Comparison of ENCODE assay signal across 10 cellular contexts in the genomic region with DNA sequence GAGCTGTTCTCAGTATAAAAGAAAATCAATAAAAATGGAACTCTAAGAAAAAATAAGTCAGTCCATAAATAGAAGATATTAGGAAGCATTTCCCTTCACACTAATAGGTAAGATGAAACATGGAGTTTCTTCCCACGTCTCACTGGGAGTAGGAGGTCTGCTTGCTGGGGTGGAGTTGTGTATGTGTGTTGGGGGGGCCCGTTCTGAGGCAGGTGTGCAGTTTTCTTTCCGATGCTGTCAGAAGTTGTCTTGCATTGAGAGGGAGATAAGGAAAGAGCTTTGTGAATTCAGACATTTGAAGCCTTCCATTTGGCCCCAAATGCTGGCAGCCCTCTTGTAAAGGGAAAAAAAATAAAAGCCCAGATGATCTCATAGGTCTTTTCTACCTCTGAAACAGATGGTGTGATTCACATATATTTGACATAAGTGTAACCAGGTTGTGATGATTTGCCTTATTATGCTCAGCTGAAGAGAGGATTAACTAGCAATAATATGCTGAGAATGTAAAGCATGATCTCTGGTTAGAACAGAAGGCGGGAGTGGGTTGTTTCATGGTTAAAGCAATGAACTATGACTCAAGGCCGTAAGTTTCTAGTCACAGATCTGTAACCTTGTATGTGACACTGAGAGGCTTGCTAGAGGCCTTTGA. TPM values are rescaled to one million over a fixed set of nuclear protein-coding genes. Genes with fewer than 3 reads are reported as not detected.
DNase-seq lines count a peak whose midpoint lies in the region; ATAC-seq and TF ChIP-seq lines count a peak whose summit lies in the region.
"Had no signal": no experiment of that assay in that cellular context is flagged by ENCODE, and none has a peak within 500 bp of the region (broad histone marks: within the 10 kb centered on the region; RNA-seq: fewer than 3 reads in every experiment).

No MANE protein-coding gene starts in this region.

- no peaks in the 10 kb centered on the region for H3K9me2 ChIP-seq in OCI-LY7 (ENCODE audit: insufficient read depth, low read length)

- TF ChIP-seq CTCF in CD4-positive, alpha-beta T cell (IDR thresholded peaks at IDR 0.05) = no peak
- no peak for TF ChIP-seq CTCF in OCI-LY7 (conservative IDR thresholded peaks at IDR 0.05; ENCODE audit: low read length)

- H3K9me3 ChIP-seq in CD4-positive, alpha-beta T cell (ENCODE audit: control insufficient read depth, low read length) = no peaks in the 10 kb centered on the region
- no peaks in the 10 kb centered on the region for H3K9me3 ChIP-seq in OCI-LY7 (ENCODE audit: low read length)

- H3K4me1 Mint-ChIP-seq in CD4-positive, alpha-beta T cell (ENCODE audit: low read depth) = peaks cover 98% of the 10 kb centered on the region
- peaks cover 95% of the 10 kb centered on the region for H3K4me1 Mint-ChIP-seq in activated CD4-positive, alpha-beta memory T cell treated with anti-CD3 and anti-CD28 coated beads, Interleukin-2, amount 10 ng/mL, durations not matched to agents 7 days and 5 days

- no peaks in the 10 kb centered on the region for H3K27me3 ChIP-seq in CD4-positive, alpha-beta T cell (ENCODE audit: control insufficient read depth, insufficient read depth, low read length)

- intact Hi-C loops in CD4-positive, alpha-beta T cell (cut with DNase I, micrococcal nuclease) = loop anchor here in 1 of 2 experiments (5.0 kb wide), 1 partner anchor 39 kb away; no protein-coding TSS in a partner anchor
- intact Hi-C loops in OCI-LY7 (cut with micrococcal nuclease; ENCODE audit: unreplicated experiment) = loop anchor here (5.0 kb wide), 3 partner anchors 84 to 559 kb away; no protein-coding TSS in a partner anchor

- H3K4me2 ChIP-seq in OCI-LY7 (ENCODE audit: low read length) = no peak overlapping the region

- H2AFZ ChIP-seq in OCI-LY7 (ENCODE audit: low read length) = no peak overlapping the region

- no peaks in the 10 kb centered on the region for H3K27me3 Mint-ChIP-seq in CD4-positive, alpha-beta T cell
- H3K27me3 Mint-ChIP-seq in activated CD4-positive, alpha-beta memory T cell treated with anti-CD3 and anti-CD28 coated beads, Interleukin-2, amount 10 ng/mL, durations not matched to agents 7 days and 5 days = no peaks in the 10 kb centered on the region

- peak overlapping the region; percentile 93 for H3K27ac Mint-ChIP-seq in CD4-positive, alpha-beta T cell
- H3K27ac Mint-ChIP-seq in activated CD4-positive, alpha-beta memory T cell treated with anti-CD3 and anti-CD28 coated beads, Interleukin-2, amount 10 ng/mL, durations not matched to agents 7 days and 5 days = peak overlapping the region; percentile 92

- H3K9me3 Mint-ChIP-seq in CD4-positive, alpha-beta T cell = no peaks in the 10 kb centered on the region
- H3K9me3 Mint-ChIP-seq in activated CD4-positive, alpha-beta memory T cell treated with anti-CD3 and anti-CD28 coated beads, Interleukin-2, amount 10 ng/mL, durations not matched to agents 7 days and 5 days = no peaks in the 10 kb centered on the region

- no peaks in the 10 kb centered on the region for H3K79me2 ChIP-seq in OCI-LY7 (ENCODE audit: insufficient read depth, low read depth, low read length)

- peak overlapping the region; percentile 78 for H3K4me3 Mint-ChIP-seq in CD4-positive, alpha-beta T cell
- peak overlapping the region; percentile 92 for H3K4me3 Mint-ChIP-seq in activated CD4-positive, alpha-beta memory T cell treated with anti-CD3 and anti-CD28 coated beads, Interleukin-2, amount 10 ng/mL, durations not matched to agents 7 days and 5 days

- no peaks in the 10 kb centered on the region for H3K36me3 ChIP-seq in OCI-LY7 (ENCODE audit: insufficient read depth, low read length)

- CTCF ChIA-PET in CD4-positive, alpha-beta T cell (lab: Charles Lee) = interaction anchor here (0.5 to 2.7 kb wide), 6 partner anchors 8 to 144 kb away, joined by 3 to 9 read pairs (median 4); no protein-coding TSS in a partner anchor
- CTCF ChIA-PET in activated CD4-positive, alpha-beta memory T cell treated with anti-CD3 and anti-CD28 coated beads, Interleukin-2, amount 10 ng/mL, durations not matched to agents 7 days and 5 days (lab: Charles Lee) = interaction anchor here (1.0 to 5.7 kb wide), 4 partner anchors 8 to 143 kb away, joined by 5 to 34 read pairs (median 16); a partner anchor contains a TSS
- CTCF ChIA-PET in OCI-LY7 (lab: Charles Lee; ENCODE audit: unreplicated experiment) = interaction anchor here (0.6 kb wide), 1 partner anchor 144 kb away, joined by 3 read pairs; no protein-coding TSS in a partner anchor

- DNase-seq in CD4-positive, alpha-beta T cell = no peak
- DNase-seq in activated CD4-positive, alpha-beta memory T cell treated with anti-CD3 and anti-CD28 coated beads, Interleukin-2, amount 10 ng/mL, durations not matched to agents 7 days and 5 days = no peak
- peak; percentile 64 for DNase-seq in hepatic stellate cell (ENCODE audit: low spot score)
- no peak for DNase-seq in OCI-LY7 (ENCODE audit: low spot score)
- DNase-seq in GM19240 (ENCODE audit: insufficient read length, low spot score) = no peak
- DNase-seq in NCI-H187 (lab: John Stamatoyannopoulos, UW) = no peak
- no peak for DNase-seq in RKO (ENCODE audit: low spot score)
- DNase-seq: mesendoderm had no signal

- BruUV-seq in OCI-LY7 (replicated peaks; lab: Mats Ljungman, UMichigan) = no TSS peak

- H3K4me1 ChIP-seq in OCI-LY7 (ENCODE audit: insufficient read depth, low read length, poor library complexity, severe bottlenecking) = no peaks in the 10 kb centered on the region

- peak overlapping the region; percentile 51 for H3K27ac ChIP-seq in CD4-positive, alpha-beta T cell (ENCODE audit: low read depth, low read length)
- H3K27ac ChIP-seq in OCI-LY7 (ENCODE audit: low read depth, low read length, poor library complexity, severe bottlenecking) = no peak overlapping the region
- H3K27ac ChIP-seq: epithelial cell of prostate had no signal

- H4K20me1 ChIP-seq in OCI-LY7 (ENCODE audit: insufficient read depth, low read length) = no peaks in the 10 kb centered on the region; the same call in 1 of the 2 replicates

- peaks cover 93% of the 10 kb centered on the region for H3K36me3 Mint-ChIP-seq in CD4-positive, alpha-beta T cell (ENCODE audit: low read depth)
- peaks cover 94% of the 10 kb centered on the region for H3K36me3 Mint-ChIP-seq in activated CD4-positive, alpha-beta memory T cell treated with anti-CD3 and anti-CD28 coated beads, Interleukin-2, amount 10 ng/mL, durations not matched to agents 7 days and 5 days (ENCODE audit: low read depth)

- no peak overlapping the region for H3K4me3 ChIP-seq in OCI-LY7 (ENCODE audit: low read depth, low read length, poor library complexity, severe bottlenecking)

- ATAC-seq in CD4-positive, alpha-beta T cell (ENCODE audit: poor library complexity) = peak; percentile 24
- peak; percentile 32 for ATAC-seq in GM21619 (IDR thresholded peaks at IDR 0.05; ENCODE audit: unreplicated experiment)

- POLR2A ChIA-PET in CD4-positive, alpha-beta T cell (lab: Charles Lee) = interaction anchor here (1.7 to 3.3 kb wide), 4 partner anchors 8 to 130 kb away, joined by 5 to 12 read pairs (median 7); a partner anchor contains a TSS
- POLR2A ChIA-PET in activated CD4-positive, alpha-beta memory T cell treated with anti-CD3 and anti-CD28 coated beads, Interleukin-2, amount 10 ng/mL, durations not matched to agents 7 days and 5 days (lab: Charles Lee) = interaction anchor here (0.6 to 7.3 kb wide), 12 partner anchors 7 to 143 kb away, joined by 3 to 73 read pairs (median 6); a partner anchor contains a TSS
- POLR2A ChIA-PET in OCI-LY7 (lab: Charles Lee) = no interaction called here

RNA-seq across cellular contexts. Expression of a gene that starts 8.8 kb away (rescaled TPM):
- 10 to 100 TPM; 66.6 to 69.7 TPM for total RNA-seq in CD4-positive, alpha-beta T cell
- 100 to 1,000 TPM; 200 to 208 TPM for total RNA-seq in activated CD4-positive, alpha-beta memory T cell treated with anti-CD3 and anti-CD28 coated beads, Interleukin-2, amount 10 ng/mL, durations not matched to agents 7 days and 5 days
- total RNA-seq in OCI-LY7 (2014; rRNA removed; shearing (Covaris generic)) = 17.0 and 17.2 TPM in 2 replicates
- 6.1 and 12.9 TPM in 2 replicates for total RNA-seq in OCI-LY7 (2022)
